30 cellular contexts compared by ENCODE assay signal in the genomic region with DNA sequence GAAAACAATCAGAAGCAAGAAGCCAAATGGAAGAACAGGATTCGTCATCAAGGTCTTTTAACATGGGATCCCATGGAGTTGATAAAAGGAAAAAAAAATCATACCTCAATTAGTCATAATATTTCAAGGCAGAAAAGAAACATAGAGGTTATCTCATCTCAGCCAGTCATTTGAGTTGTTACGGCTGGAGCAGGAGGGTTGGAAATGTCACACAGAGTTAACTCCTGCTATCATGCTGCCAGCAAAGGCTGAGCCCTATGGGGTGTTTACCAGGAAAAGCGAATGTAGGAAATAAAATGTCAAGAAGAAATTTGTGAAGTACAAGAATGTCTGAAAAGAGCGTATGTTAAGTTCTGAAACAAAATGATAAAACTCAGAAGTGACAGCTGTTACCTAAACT.
DNase-seq lines count a peak whose midpoint lies in the region; ATAC-seq, FAIRE-seq and TF ChIP-seq lines count a peak whose summit lies in the region.
"Had no signal": no experiment of that assay in that cellular context is flagged by ENCODE, and none has a peak within 500 bp of the region (broad histone marks: within the 10 kb centered on the region; RNA-seq: fewer than 3 reads in every experiment).

No MANE protein-coding gene starts in this region.

- intact Hi-C loops in esophagus muscularis mucosa (cut with DNase I), result no loop called here
- intact Hi-C loops in psoas muscle (cut with DNase I), result no loop called here
- intact Hi-C loops in right cardiac atrium (cut with DNase I), result no loop called here

- H2AFZ ChIP-seq in astrocyte (ENCODE audit: low read depth, low read length), result no peak overlapping the region

- peaks cover 58% of the 10 kb centered on the region for H3K4me1 Mint-ChIP-seq in WTC11
- peaks cover 6% of the 10 kb centered on the region for H3K4me1 Mint-ChIP-seq in astrocyte (ENCODE audit: low read depth, unreplicated experiment)
- peaks cover 23 to 42% (median 29%) of the 10 kb centered on the region in 3 donors for H3K4me1 Mint-ChIP-seq in naive B cell
- H3K4me1 Mint-ChIP-seq: CD4-positive, CD25-positive, alpha-beta regulatory T cell had no signal

- H3K4me1 ChIP-seq in astrocyte (ENCODE audit: insufficient read depth, low read length) (peaks cover 3% of the 10 kb centered on the region), esophagus muscularis mucosa (peaks cover 0 to 12% (median 4%) of the 10 kb centered on the region in 4 donors), psoas muscle (no peaks in the 10 kb centered on the region), right cardiac atrium (ENCODE audit: control insufficient read depth, insufficient read depth, low read length) (no peaks in the 10 kb centered on the region)
- H3K4me1 ChIP-seq: BE2C had no signal

- H3K9me3 ChIP-seq in astrocyte (ENCODE audit: insufficient read depth, low read depth, low read length), result no peaks in the 10 kb centered on the region
- no peaks in the 10 kb centered on the region for H3K9me3 ChIP-seq in esophagus muscularis mucosa
- H3K9me3 ChIP-seq in psoas muscle, result no peaks in the 10 kb centered on the region
- H3K9me3 ChIP-seq in right cardiac atrium (ENCODE audit: control insufficient read depth, low read length), result no peaks in the 10 kb centered on the region
- H3K9me3 ChIP-seq: BE2C, BLaER1 had no signal

- no peaks in the 10 kb centered on the region for H3K79me2 ChIP-seq in astrocyte (ENCODE audit: insufficient read depth, low read length)

- H3K9ac ChIP-seq in astrocyte (ENCODE audit: low read length), result no peak overlapping the region
- H3K9ac ChIP-seq: BLaER1 had no signal

- H3K4me2 ChIP-seq in astrocyte (ENCODE audit: low read length), result no peak overlapping the region
- H3K4me2 ChIP-seq: BLaER1 had no signal

- CTCF ChIA-PET in WTC11 (lab: Charles Lee), result no interaction called here

- no peak for TF ChIP-seq POLR2A in esophagus muscularis mucosa (IDR thresholded peaks at IDR 0.05; ENCODE audit: low read depth)

- no peaks in the 10 kb centered on the region for H4K20me1 ChIP-seq in astrocyte (ENCODE audit: insufficient read depth, low read length)
- H4K20me1 ChIP-seq: BLaER1 had no signal

- no peak overlapping the region for H3K4me3 Mint-ChIP-seq in WTC11
- no peak overlapping the region for H3K4me3 Mint-ChIP-seq in astrocyte (ENCODE audit: unreplicated experiment)
- H3K4me3 Mint-ChIP-seq in naive B cell, result no peak overlapping the region
- H3K4me3 Mint-ChIP-seq: CD14-positive monocyte; CD4-positive, alpha-beta memory T cell; CD4-positive, CD25-positive, alpha-beta regulatory T cell; CD8-positive, alpha-beta memory T cell had no signal

- peaks cover 28% of the 10 kb centered on the region for H3K36me3 Mint-ChIP-seq in WTC11
- H3K36me3 Mint-ChIP-seq in astrocyte (ENCODE audit: low read depth, unreplicated experiment), result peaks cover 9% of the 10 kb centered on the region
- H3K36me3 Mint-ChIP-seq in naive B cell, result peaks cover 7 to 13% of the 10 kb centered on the region in 2 donors
- H3K36me3 Mint-ChIP-seq: CD14-positive monocyte; CD4-positive, CD25-positive, alpha-beta regulatory T cell had no signal

- H3K27ac Mint-ChIP-seq in WTC11 (0 out of 2 replicates have a peak overlapping the region, but pooled peaks have one; percentile 3), astrocyte (ENCODE audit: unreplicated experiment) (no peak overlapping the region), naive B cell (peak overlapping the region in 4 of 6 donors; percentile 3 to 88 (median 66))
- H3K27ac Mint-ChIP-seq: CD14-positive monocyte; CD4-positive, alpha-beta memory T cell; CD4-positive, CD25-positive, alpha-beta regulatory T cell had no signal

- no peak for TF ChIP-seq CTCF in WTC11 (IDR thresholded peaks at IDR 0.05)
- TF ChIP-seq CTCF in astrocyte (IDR thresholded peaks at IDR 0.05; ENCODE audit: insufficient read depth, low read depth, low read length), result no peak
- TF ChIP-seq CTCF in esophagus muscularis mucosa (IDR thresholded peaks at IDR 0.05), result no peak
- TF ChIP-seq CTCF in psoas muscle (IDR thresholded peaks at IDR 0.05), result no peak

- H3K36me3 ChIP-seq in astrocyte (ENCODE audit: insufficient read depth, low read length) (no peaks in the 10 kb centered on the region), esophagus muscularis mucosa (no peaks in the 10 kb centered on the region), psoas muscle (ENCODE audit: insufficient read depth in 1 of 2, low read depth in 1 of 2) (no peaks in the 10 kb centered on the region), H7 (replicated peaks; ENCODE audit: control insufficient read depth, insufficient read depth, low read length) (no peaks in the 10 kb centered on the region; the same call in 1 of the 2 replicates)
- H3K36me3 ChIP-seq: BE2C, BLaER1 had no signal

- POLR2A ChIA-PET in WTC11 (lab: Charles Lee), result no interaction called here

- H3K4me3 ChIP-seq in astrocyte (ENCODE audit: insufficient read depth, low read depth, low read length) (no peak overlapping the region), esophagus muscularis mucosa (no peak overlapping the region), psoas muscle (no peak overlapping the region), H7 (ENCODE audit: insufficient read depth, low read depth, low read length) (no peak overlapping the region), right cardiac atrium (ENCODE audit: low read length) (no peak overlapping the region)
- H3K4me3 ChIP-seq: BLaER1, GM12878 had no signal

- peak; percentile 56 for FAIRE-seq in astrocyte (lab: Jason Lieb, UNC)
- FAIRE-seq: A204.1, GM12878, GM12892, GM18507, GM19239 had no signal

- no peak overlapping the region for H3K27ac ChIP-seq in astrocyte (ENCODE audit: low read depth, low read length)
- no peak overlapping the region for H3K27ac ChIP-seq in esophagus muscularis mucosa (replicated peaks in 1 of 4)
- H3K27ac ChIP-seq in psoas muscle, result no peak overlapping the region
- no peak overlapping the region for H3K27ac ChIP-seq in right cardiac atrium (ENCODE audit: low read length)
- H3K27ac ChIP-seq: BLaER1 had no signal

- H3K27me3 ChIP-seq in astrocyte (ENCODE audit: insufficient read depth, low read length) (no peaks in the 10 kb centered on the region), esophagus muscularis mucosa (no peaks in the 10 kb centered on the region), psoas muscle (ENCODE audit: insufficient read depth in 3 of 3, low read length in 2 of 3) (no peaks in the 10 kb centered on the region), H7 (ENCODE audit: control insufficient read depth, insufficient read depth, low read length) (no peaks in the 10 kb centered on the region), right cardiac atrium (ENCODE audit: control insufficient read depth, insufficient read depth) (no peaks in the 10 kb centered on the region)
- H3K27me3 ChIP-seq: BE2C, BLaER1 had no signal

- H3K27me3 Mint-ChIP-seq in WTC11 (ENCODE audit: low read depth) (no peaks in the 10 kb centered on the region), astrocyte (ENCODE audit: low read depth, unreplicated experiment) (no peaks in the 10 kb centered on the region), naive B cell (no peaks in the 10 kb centered on the region)
- H3K27me3 Mint-ChIP-seq: CD4-positive, CD25-positive, alpha-beta regulatory T cell; CD8-positive, alpha-beta memory T cell had no signal

- no peak for DNase-seq in WTC11 (ENCODE audit: low spot score)
- no peak for DNase-seq in astrocyte (ENCODE audit: low read depth)
- peak; percentile 75 for DNase-seq in esophagus muscularis mucosa (ENCODE audit: extremely low spot score)
- no peak for DNase-seq in naive B cell
- no peak for DNase-seq in psoas muscle
- no peak for DNase-seq in H7
- no peak for DNase-seq in right cardiac atrium
- DNase-seq: 8988T; ACHN; BE2C; C1 segment of cervical spinal cord; CD4-positive, alpha-beta memory T cell; CD4-positive, CD25-positive, alpha-beta regulatory T cell; CD8-positive, alpha-beta memory T cell; COR-L47; DMS 273 treated with DMSO at 0.1 percent for 48 hours; DMS153; DMS53; DMS79; DND-41; EL; GDM1 had no signal

- ATAC-seq in WTC11 (no peak), naive B cell (ENCODE audit: low read depth in 2 of 2) (no peak), psoas muscle (no peak), HG02938 (IDR thresholded peaks at IDR 0.05; ENCODE audit: unreplicated experiment) (no peak), right cardiac atrium (no peak)
- ATAC-seq: GM12878 had no signal

- no peak for TF ChIP-seq EP300 in esophagus muscularis mucosa (IDR thresholded peaks at IDR 0.05)

- H3K9me3 Mint-ChIP-seq in WTC11, result no peaks in the 10 kb centered on the region
- H3K9me3 Mint-ChIP-seq in astrocyte (ENCODE audit: unreplicated experiment), result peaks cover 3% of the 10 kb centered on the region
- no peaks in the 10 kb centered on the region for H3K9me3 Mint-ChIP-seq in naive B cell
- H3K9me3 Mint-ChIP-seq: CD8-positive, alpha-beta memory T cell had no signal

- WGBS in esophagus muscularis mucosa, result 83% methylated on average over 4 of the region's 4 CpGs
- WGBS in psoas muscle, 3 donors, result 92 to 93% (median 92%) methylated on average over 4 of the region's 4 CpGs
- WGBS in right cardiac atrium, result 71% methylated on average over 4 of the region's 4 CpGs

TF ChIP-seq in WTC11, 78 proteins besides CTCF, POLR2A, EP300 and RAD21 (continues in another document):
- TF ChIP-seq, protein P1, sequence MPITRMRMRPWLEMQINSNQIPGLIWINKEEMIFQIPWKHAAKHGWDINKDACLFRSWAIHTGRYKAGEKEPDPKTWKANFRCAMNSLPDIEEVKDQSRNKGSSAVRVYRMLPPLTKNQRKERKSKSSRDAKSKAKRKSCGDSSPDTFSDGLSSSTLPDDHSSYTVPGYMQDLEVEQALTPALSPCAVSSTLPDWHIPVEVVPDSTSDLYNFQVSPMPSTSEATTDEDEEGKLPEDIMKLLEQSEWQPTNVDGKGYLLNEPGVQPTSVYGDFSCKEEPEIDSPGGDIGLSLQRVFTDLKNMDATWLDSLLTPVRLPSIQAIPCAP (CRISPR knock-in tag; IDR thresholded peaks at IDR 0.05), result no peak
- TF ChIP-seq ZNF423 (CRISPR knock-in tag; IDR thresholded peaks at IDR 0.05), result no peak
- TF ChIP-seq GTF2I (CRISPR knock-in tag; conservative IDR thresholded peaks at IDR 0.05), result no peak
- no peak for TF ChIP-seq TEAD1 (CRISPR knock-in tag; IDR thresholded peaks at IDR 0.05)
- TF ChIP-seq, protein P2, sequence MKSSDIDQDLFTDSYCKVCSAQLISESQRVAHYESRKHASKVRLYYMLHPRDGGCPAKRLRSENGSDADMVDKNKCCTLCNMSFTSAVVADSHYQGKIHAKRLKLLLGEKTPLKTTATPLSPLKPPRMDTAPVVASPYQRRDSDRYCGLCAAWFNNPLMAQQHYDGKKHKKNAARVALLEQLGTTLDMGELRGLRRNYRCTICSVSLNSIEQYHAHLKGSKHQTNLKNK (CRISPR knock-in tag; IDR thresholded peaks at IDR 0.05), result no peak
- TF ChIP-seq, protein P3, sequence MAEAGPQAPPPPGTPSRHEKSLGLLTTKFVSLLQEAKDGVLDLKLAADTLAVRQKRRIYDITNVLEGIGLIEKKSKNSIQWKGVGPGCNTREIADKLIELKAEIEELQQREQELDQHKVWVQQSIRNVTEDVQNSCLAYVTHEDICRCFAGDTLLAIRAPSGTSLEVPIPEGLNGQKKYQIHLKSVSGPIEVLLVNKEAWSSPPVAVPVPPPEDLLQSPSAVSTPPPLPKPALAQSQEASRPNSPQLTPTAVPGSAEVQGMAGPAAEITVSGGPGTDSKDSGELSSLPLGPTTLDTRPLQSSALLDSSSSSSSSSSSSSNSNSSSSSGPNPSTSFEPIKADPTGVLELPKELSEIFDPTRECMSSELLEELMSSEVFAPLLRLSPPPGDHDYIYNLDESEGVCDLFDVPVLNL (CRISPR knock-in tag; IDR thresholded peaks at IDR 0.05; ENCODE audit: borderline replicate concordance, low read depth), result no peak
